ENCODE assay signal across 2 cellular contexts in genomic region chrX:68589372-68589753, GRCh38.
TF ChIP-seq lines count a peak whose summit lies in the region.

No MANE protein-coding gene starts in this region.

TF ChIP-seq in HepG2, 621 proteins besides CTCF, POLR2A, EP300 and RAD21:
- TF ChIP-seq ZC3H13 (CRISPR knock-in tag; IDR thresholded peaks at IDR 0.05) (no peak), PRDM10 (CRISPR knock-in tag; IDR thresholded peaks at IDR 0.05; ENCODE audit: low read depth) (peak; percentile 28; the same call in 1 of the 2 replicates)

TF ChIP-seq in K562, 482 proteins besides CTCF, POLR2A, EP300 and RAD21:
- TF ChIP-seq RERE (CRISPR knock-in tag; IDR thresholded peaks at IDR 0.05; ENCODE audit: borderline replicate concordance) = no peak
- TF ChIP-seq DLX4 (CRISPR knock-in tag; IDR thresholded peaks at IDR 0.05) = no peak
- no peak for TF ChIP-seq MAFF (IDR thresholded peaks at IDR 0.05; ENCODE audit: low read length)
- TF ChIP-seq ARID3A (IDR thresholded peaks at IDR 0.05; ENCODE audit: borderline replicate concordance, low read depth, low read length) = no peak
- TF ChIP-seq BACH1 (tag; IDR thresholded peaks at IDR 0.05) = 0 out of 2 replicates have a peak, but pooled peaks have one; percentile 9
- no peak for TF ChIP-seq ZNF143 (CRISPR knock-in tag; IDR thresholded peaks at IDR 0.05)
- TF ChIP-seq NEUROD1 (IDR thresholded peaks at IDR 0.05; ENCODE audit: borderline replicate concordance, low read depth, low read length, partially characterized antibody) = no peak
- TF ChIP-seq EWSR1 (IDR thresholded peaks at IDR 0.05; ENCODE audit: borderline replicate concordance, low read depth, partially characterized antibody) = no peak
- TF ChIP-seq TOE1 (IDR thresholded peaks at IDR 0.05; ENCODE audit: borderline replicate concordance) = no peak
- TF ChIP-seq TOE1 (CRISPR knock-in tag; IDR thresholded peaks at IDR 0.05; ENCODE audit: borderline replicate concordance, low read depth) = no peak
- no peak for TF ChIP-seq HNRNPK (IDR thresholded peaks at IDR 0.05; ENCODE audit: low read depth, low read length, poor library complexity, severe bottlenecking)
- 0 out of 2 replicates have a peak, but pooled peaks have one; percentile 27 for TF ChIP-seq ZFX (CRISPR knock-in tag; IDR thresholded peaks at IDR 0.05)
- TF ChIP-seq U2AF2 (optimal IDR thresholded peaks at IDR 0.05; ENCODE audit: low read depth, low read length) = no peak
- no peak for TF ChIP-seq MAX (CRISPR knock-in tag; IDR thresholded peaks at IDR 0.05)
- peak; percentile 58 for TF ChIP-seq PRDM10 (IDR thresholded peaks at IDR 0.05; ENCODE audit: partially characterized antibody)
- TF ChIP-seq E2F3 (CRISPR knock-in tag; IDR thresholded peaks at IDR 0.05) = no peak
- no peak for TF ChIP-seq BCLAF1 (IDR thresholded peaks at IDR 0.05; ENCODE audit: borderline replicate concordance in 1 of 2, control insufficient read depth in 1 of 2, low read depth in 2 of 2, low read length in 1 of 2)
- no peak for TF ChIP-seq ZNF444 (CRISPR knock-in tag; IDR thresholded peaks at IDR 0.05)
- TF ChIP-seq ZNF165 (CRISPR knock-in tag; IDR thresholded peaks at IDR 0.05; ENCODE audit: borderline replicate concordance) = no peak
- no peak for TF ChIP-seq ZEB2 (IDR thresholded peaks at IDR 0.05)
- TF ChIP-seq CHD1 (IDR thresholded peaks at IDR 0.05; ENCODE audit: low read length) = no peak
- TF ChIP-seq ZNF644 (tag; IDR thresholded peaks at IDR 0.05; ENCODE audit: low read depth) = no peak
- TF ChIP-seq CBFB (CRISPR knock-in tag; IDR thresholded peaks at IDR 0.05) = no peak
- no peak for TF ChIP-seq BCL6 (CRISPR knock-in tag; IDR thresholded peaks at IDR 0.05)
